ENCODE assay signal across 8 cellular contexts in the genomic region with DNA sequence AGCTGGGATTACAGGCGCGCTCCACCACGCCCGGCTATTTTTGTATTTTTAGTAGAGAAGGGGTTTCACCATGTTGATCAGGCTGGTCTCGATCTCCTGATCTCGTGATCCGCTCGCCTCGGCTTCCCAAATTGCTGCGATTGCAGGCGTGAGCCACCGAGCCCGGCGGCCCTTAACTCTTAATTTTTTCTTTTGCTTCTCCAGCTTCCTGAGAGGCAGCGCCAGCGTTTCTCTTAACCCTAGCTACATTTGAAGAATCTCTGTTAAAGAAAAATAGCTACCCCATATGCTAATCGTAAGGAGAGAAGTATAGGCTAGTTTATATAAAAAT. TPM values are rescaled to one million over a fixed set of nuclear protein-coding genes. Genes with fewer than 3 reads are reported as not detected.
DNase-seq lines count a peak whose midpoint lies in the region; ATAC-seq and TF ChIP-seq lines count a peak whose summit lies in the region.

No MANE protein-coding gene starts in this region.

- WGBS in body of pancreas, 2 donors: 62 to 77% methylated on average over 14 to 17 of the region's 17 CpGs

- H3K27me3 ChIP-seq in ACC112 (ENCODE audit: insufficient read depth, low read length) (no peaks in the 10 kb centered on the region), body of pancreas (no peaks in the 10 kb centered on the region)

- H3K9me3 ChIP-seq in body of pancreas: no peaks in the 10 kb centered on the region
- H3K9me3 ChIP-seq in mucosa of descending colon: no peaks in the 10 kb centered on the region

- peak; percentile 5 for ATAC-seq in HG02642 (IDR thresholded peaks at IDR 0.05; ENCODE audit: poor library complexity, unreplicated experiment)
- no peak for ATAC-seq in body of pancreas
- no peak for ATAC-seq in mucosa of descending colon
- ATAC-seq in HG03520 (IDR thresholded peaks at IDR 0.05; ENCODE audit: unreplicated experiment): no peak
- no peak for ATAC-seq in GM21360 (IDR thresholded peaks at IDR 0.05; ENCODE audit: unreplicated experiment)

- 0 out of 2 replicates have a peak, but pooled peaks cover 3% of the 10 kb centered on the region for H3K36me3 ChIP-seq in ACC112 (ENCODE audit: insufficient read depth, low read length)
- no peaks in the 10 kb centered on the region for H3K36me3 ChIP-seq in body of pancreas (replicated peaks in 1 of 2; ENCODE audit: insufficient read depth in 1 of 2, low read depth in 2 of 2)
- no peaks in the 10 kb centered on the region for H3K36me3 ChIP-seq in mucosa of descending colon (ENCODE audit: low read depth)

- H3K4me1 ChIP-seq in ACC112 (ENCODE audit: control insufficient read depth, insufficient read depth, low read length, unreplicated experiment) (peaks cover 31% of the 10 kb centered on the region), body of pancreas (peaks cover 26% of the 10 kb centered on the region), mucosa of descending colon (ENCODE audit: low read depth) (peaks cover 12% of the 10 kb centered on the region)

- peak overlapping the region; percentile 94 for H3K4me3 ChIP-seq in ACC112 (ENCODE audit: low read depth, low read length)
- H3K4me3 ChIP-seq in body of pancreas: peak overlapping the region; percentile 74 to 99
- peak overlapping the region; percentile 59 for H3K4me3 ChIP-seq in mucosa of descending colon

- DNase-seq in body of pancreas: no peak
- DNase-seq in mucosa of descending colon: no peak
- DNase-seq in iPS-NIHi7 (ENCODE audit: extremely low spot score): no peak
- DNase-seq in GM19238 (ENCODE audit: insufficient read length, low spot score): no peak

- intact Hi-C loops in body of pancreas (cut with DNase I): no loop called here
- intact Hi-C loops in mucosa of descending colon (cut with DNase I, micrococcal nuclease): no loop called here

- H3K27ac ChIP-seq in ACC112 (ENCODE audit: low read depth, low read length): peak overlapping the region; percentile 68; the same call in 1 of the 2 replicates
- peak overlapping the region; percentile 88 to 97 (median 90) for H3K27ac ChIP-seq in body of pancreas

- peaks cover 44% of the 10 kb centered on the region for H3K79me2 ChIP-seq in ACC112 (ENCODE audit: control insufficient read depth, insufficient read depth, low read length, unreplicated experiment)

- peak overlapping the region; percentile 91 for H2AFZ ChIP-seq in ACC112 (ENCODE audit: low read length, unreplicated experiment)

- no peak for TF ChIP-seq POLR2A in body of pancreas (IDR thresholded peaks at IDR 0.05)

- TF ChIP-seq CTCF in body of pancreas (IDR thresholded peaks at IDR 0.05) (no peak), mucosa of descending colon (IDR thresholded peaks at IDR 0.05) (no peak)

RNA-seq across cellular contexts. Expression of gene GK5, which starts 0.5 kb away (rescaled TPM):
- 10 to 100 TPM in 1 of 2 donors, 1 to 10 TPM in 1; 8.2 to 35.5 TPM for total RNA-seq in body of pancreas
- 10 to 100 TPM; 44.7 to 45.4 (median 45.1) TPM for total RNA-seq in mucosa of descending colon
